8 cellular contexts compared by ENCODE assay signal in genomic region chr9:110048976-110049698, GRCh38.
A peak's percentile ranks its signal among the peaks of the same experiment; 100 is the strongest.
DNase-seq lines count a peak whose midpoint lies in the region; ATAC-seq and TF ChIP-seq lines count a peak whose summit lies in the region.

No MANE protein-coding gene starts in this region.

- H3K4me3 Mint-ChIP-seq in endodermal cell = peak overlapping the region; percentile 72

- no peaks in the 10 kb centered on the region for H3K9me3 Mint-ChIP-seq in endodermal cell

- H3K36me3 ChIP-seq in BE2C = no peaks in the 10 kb centered on the region
- no peaks in the 10 kb centered on the region for H3K36me3 ChIP-seq in WERI-Rb-1
- H3K36me3 ChIP-seq in endodermal cell (ENCODE audit: control insufficient read depth, insufficient read depth, low read length) = no peaks in the 10 kb centered on the region

- H3K9ac ChIP-seq in endodermal cell (ENCODE audit: extremely low read depth, low read length, poor library complexity, severe bottlenecking) = peak overlapping the region; percentile 38

- H3K27ac ChIP-seq in WERI-Rb-1 = no peak overlapping the region
- peak overlapping the region; percentile 58 for H3K27ac ChIP-seq in endodermal cell (ENCODE audit: low read depth, low read length)

- DNase-seq in BE2C = peak; percentile 11
- DNase-seq in WERI-Rb-1 = peak; percentile 30
- DNase-seq in endodermal cell = peak; percentile 75
- peak; percentile 44 for DNase-seq in myocyte (ENCODE audit: low read depth)
- no peak for DNase-seq in COR-L47 (lab: John Stamatoyannopoulos, UW)
- no peak for DNase-seq in ureter (ENCODE audit: low spot score)

- no peak overlapping the region for H3K27ac Mint-ChIP-seq in endodermal cell

- peaks cover 17% of the 10 kb centered on the region for H3K4me1 Mint-ChIP-seq in endodermal cell

- ATAC-seq in GM19397 (IDR thresholded peaks at IDR 0.05; ENCODE audit: unreplicated experiment) (peak; percentile 11), HG03520 (IDR thresholded peaks at IDR 0.05; ENCODE audit: unreplicated experiment) (peak; percentile 3)

- TF ChIP-seq CTCF in BE2C (IDR thresholded peaks at IDR 0.05; ENCODE audit: low read depth, low read length) = no peak
- TF ChIP-seq CTCF in WERI-Rb-1 (IDR thresholded peaks at IDR 0.05; ENCODE audit: low read depth, low read length) = no peak
- no peak for TF ChIP-seq CTCF in endodermal cell (conservative IDR thresholded peaks at IDR 0.05)

- 0% methylated on average over 18 to 35 of the region's 35 CpGs for WGBS in endodermal cell (ENCODE audit: insufficient coverage in 1 of 2, insufficient read length in 1 of 2), 2 experiments

- H3K36me3 Mint-ChIP-seq in endodermal cell (ENCODE audit: low read depth) = no peaks in the 10 kb centered on the region

- H3K27me3 ChIP-seq in BE2C (peaks cover 47% of the 10 kb centered on the region), WERI-Rb-1 (ENCODE audit: insufficient read depth, low read depth, severe bottlenecking) (peaks cover 8% of the 10 kb centered on the region), endodermal cell (ENCODE audit: control insufficient read depth, insufficient read depth, low read length, poor library complexity, severe bottlenecking) (peaks cover 41% of the 10 kb centered on the region)

- H3K4me1 ChIP-seq in BE2C (no peaks in the 10 kb centered on the region; the same call in 1 of the 2 replicates), endodermal cell (ENCODE audit: control insufficient read depth, insufficient read depth, low read length) (no peaks in the 10 kb centered on the region)

- H3K9me3 ChIP-seq in BE2C = no peaks in the 10 kb centered on the region
- H3K9me3 ChIP-seq in WERI-Rb-1 (ENCODE audit: severe bottlenecking) = no peaks in the 10 kb centered on the region
- no peaks in the 10 kb centered on the region for H3K9me3 ChIP-seq in endodermal cell (ENCODE audit: control insufficient read depth, low read length)

- peaks cover 47% of the 10 kb centered on the region for H3K27me3 Mint-ChIP-seq in endodermal cell (ENCODE audit: insufficient read depth)

- H3K4me3 ChIP-seq in BE2C (ENCODE audit: low read depth, low read length) (peak overlapping the region; percentile 38), WERI-Rb-1 (ENCODE audit: low read depth, low read length) (peak overlapping the region; percentile 80), endodermal cell (ENCODE audit: low read length) (peak overlapping the region; percentile 85)

Comparison
In these comparisons a context has a peak if more than half of its experiments do, and no peak if none do; other contexts are left out.
1. DNase-seq: peak in BE2C (single experiment), WERI-Rb-1 (single experiment), endodermal cell (single experiment) and myocyte (single experiment); none in COR-L47 (single experiment) and ureter (single experiment).
2. Peak in every context shown above with its lines, with median percentiles within 50 percentile points of each other: H3K4me3 ChIP-seq.